9 cellular contexts compared by ENCODE assay signal in genomic region chr3:120597445-120598049, GRCh38. TPM values are rescaled to one million over a fixed set of nuclear protein-coding genes. Genes with fewer than 3 reads are reported as not detected.
A peak's percentile ranks its signal among the peaks of the same experiment; 100 is the strongest.
DNase-seq lines count a peak whose midpoint lies in the region; ATAC-seq, FAIRE-seq and TF ChIP-seq lines count a peak whose summit lies in the region.
"Had no signal": no experiment of that assay in that cellular context is flagged by ENCODE, and none has a peak within 500 bp of the region (broad histone marks: within the 10 kb centered on the region; RNA-seq: fewer than 3 reads in every experiment).

No MANE protein-coding gene starts in this region.

- peak; percentile 46 for ATAC-seq in GM19351 (IDR thresholded peaks at IDR 0.05; ENCODE audit: unreplicated experiment)
- peak; percentile 40 for ATAC-seq in HG03469 (IDR thresholded peaks at IDR 0.05; ENCODE audit: unreplicated experiment)
- no peak for ATAC-seq in GM19397 (IDR thresholded peaks at IDR 0.05; ENCODE audit: unreplicated experiment)

- H3K4me1 ChIP-seq in endothelial cell of umbilical vein (ENCODE audit: control insufficient read depth, extremely low read depth, insufficient read depth, low read length) (peaks cover 6% of the 10 kb centered on the region), stomach smooth muscle (ENCODE audit: control insufficient read depth, insufficient read depth, low read length) (peaks cover 12% of the 10 kb centered on the region)

- H2AFZ ChIP-seq in endothelial cell of umbilical vein (ENCODE audit: low read depth, low read length): no peak overlapping the region

- BruUV-seq in endothelial cell of umbilical vein (replicated peaks; lab: Mats Ljungman, UMichigan): no TSS peak

- H3K79me2 ChIP-seq in endothelial cell of umbilical vein (ENCODE audit: control insufficient read depth, insufficient read depth, low read length): peaks cover 36% of the 10 kb centered on the region

- H3K9ac ChIP-seq in endothelial cell of umbilical vein (replicated peaks; ENCODE audit: extremely low read depth, insufficient read depth, low read length) (peak overlapping the region; percentile 43), stomach smooth muscle (ENCODE audit: low read length in 2 of 2) (peak overlapping the region in 1 of 2 donors; percentile 46)

- dilution Hi-C loops in endothelial cell of umbilical vein (cut with MboI; ENCODE audit: extremely low pct_ligation_motif_present, low sequenced_read_pairs): no loop called here

- CTCF ChIA-PET in BJ (lab: Yijun Ruan, JAX) (interaction anchor here (1.4 kb wide), 1 partner anchor 39 kb away, joined by 5 read pairs; no protein-coding TSS in a partner anchor), endothelial cell of umbilical vein (lab: Charles Lee) (interaction anchor here (4.6 kb wide), 1 partner anchor 197 kb away, joined by 39 read pairs; no protein-coding TSS in a partner anchor)

- H3K4me2 ChIP-seq in endothelial cell of umbilical vein (ENCODE audit: insufficient read depth, low read length): peak overlapping the region; percentile 88

- intact Hi-C loops in endothelial cell of umbilical vein (cut with micrococcal nuclease): loop anchor here (2.0 kb wide), 1 partner anchor 81 kb away; no protein-coding TSS in a partner anchor

- H3K9me1 ChIP-seq in endothelial cell of umbilical vein (replicated peaks; ENCODE audit: control insufficient read depth, extremely low read depth, insufficient read depth, low read length): no peaks in the 10 kb centered on the region

- DNase-seq in BJ (ENCODE audit: low read depth) (no peak), endothelial cell of umbilical vein (ENCODE audit: low read depth, low spot score) (no peak), islet precursor cell (no peak), iPS-NIHi7 (ENCODE audit: extremely low spot score) (no peak)

- H3K27ac ChIP-seq in endothelial cell of umbilical vein (ENCODE audit: insufficient read depth, low read depth, low read length) (no peak overlapping the region), stomach smooth muscle (ENCODE audit: low read length) (no peak overlapping the region)

- H3K4me3 ChIP-seq in BJ (ENCODE audit: low read depth, low read length): peak overlapping the region; percentile 95; the same call in 1 of the 2 replicates
- H3K4me3 ChIP-seq in endothelial cell of umbilical vein (replicated peaks in 1 of 3; ENCODE audit: insufficient read depth in 1 of 3, low read depth in 1 of 3, low read length in 3 of 3): peak overlapping the region in 1 of 3 experiments; percentile 88
- peak overlapping the region; percentile 54 to 75 for H3K4me3 ChIP-seq in stomach smooth muscle (ENCODE audit: low read length in 2 of 2)
- H3K4me3 ChIP-seq: lung had no signal

- POLR2A ChIA-PET in BJ (lab: Charles Lee) (interaction anchor here (1.8 kb wide), 1 partner anchor 145 kb away, joined by 5 read pairs; the partner anchor contains the start of genes GTF2E1 and RABL3), endothelial cell of umbilical vein (lab: Charles Lee) (no interaction called here)

- no peaks in the 10 kb centered on the region for H4K20me1 ChIP-seq in endothelial cell of umbilical vein (replicated peaks; ENCODE audit: control insufficient read depth, extremely low read depth, insufficient read depth, low read length)

- no peaks in the 10 kb centered on the region for H3K27me3 ChIP-seq in BJ (ENCODE audit: control insufficient read depth, insufficient read depth, low read length)
- H3K27me3 ChIP-seq in endothelial cell of umbilical vein (ENCODE audit: control insufficient read depth in 2 of 2, insufficient read depth in 2 of 2, low read length in 2 of 2): no peaks in the 10 kb centered on the region
- no peaks in the 10 kb centered on the region for H3K27me3 ChIP-seq in stomach smooth muscle (ENCODE audit: control insufficient read depth in 1 of 2, insufficient read depth in 2 of 2, low read length in 2 of 2)

- TF ChIP-seq POLR2A in endothelial cell of umbilical vein (IDR thresholded peaks at IDR 0.05; ENCODE audit: low read depth, low read length): no peak

- H3K36me3 ChIP-seq in BJ (ENCODE audit: control insufficient read depth, insufficient read depth, low read length): peaks cover 4% of the 10 kb centered on the region; the same call in 1 of the 2 replicates
- peaks cover 7 to 17% of the 10 kb centered on the region in 2 experiments for H3K36me3 ChIP-seq in endothelial cell of umbilical vein (ENCODE audit: control insufficient read depth in 2 of 2, extremely low read depth in 1 of 2, insufficient read depth in 2 of 2, low read length in 2 of 2)
- H3K36me3 ChIP-seq in stomach smooth muscle (ENCODE audit: control insufficient read depth in 2 of 2, insufficient read depth in 2 of 2, low read length in 2 of 2): peaks cover 13 to 16% of the 10 kb centered on the region in 2 donors

- no peak for TF ChIP-seq CTCF in BJ (IDR thresholded peaks at IDR 0.05; ENCODE audit: insufficient read depth, low read depth, low read length)
- no peak for TF ChIP-seq CTCF in endothelial cell of umbilical vein (IDR thresholded peaks at IDR 0.05; ENCODE audit: extremely low read depth in 1 of 2, insufficient read depth in 1 of 2, low read depth in 1 of 2, low read length in 2 of 2)

- FAIRE-seq in endothelial cell of umbilical vein (lab: Jason Lieb, UNC): no peak

- H3K9me3 ChIP-seq in endothelial cell of umbilical vein (replicated peaks; ENCODE audit: control insufficient read depth, insufficient read depth, low read length): no peaks in the 10 kb centered on the region
- H3K9me3 ChIP-seq in stomach smooth muscle (ENCODE audit: control insufficient read depth in 2 of 2, low read length in 2 of 2): no peaks in the 10 kb centered on the region

TF ChIP-seq in endothelial cell of umbilical vein, 7 proteins besides CTCF, POLR2A, EP300 and RAD21:
- TF ChIP-seq FOS (IDR thresholded peaks at IDR 0.05; ENCODE audit: borderline replicate concordance, insufficient read depth, low read length) (no peak), GATA2 (IDR thresholded peaks at IDR 0.05; ENCODE audit: insufficient read depth, insufficient read length, low read depth, low read length) (no peak), JUN (IDR thresholded peaks at IDR 0.05; ENCODE audit: borderline replicate concordance, insufficient read depth, insufficient read length, low read depth) (no peak), MYC (IDR thresholded peaks at IDR 0.05; ENCODE audit: low read depth, low read length) (no peak), POLR2AphosphoS5 (IDR thresholded peaks at IDR 0.05; ENCODE audit: insufficient read depth, low read depth, low read length) (no peak), EZH2 (IDR thresholded peaks at IDR 0.05; ENCODE audit: borderline replicate concordance, low read depth, low read length, severe bottlenecking) (no peak)
- TF ChIP-seq, protein P1, sequence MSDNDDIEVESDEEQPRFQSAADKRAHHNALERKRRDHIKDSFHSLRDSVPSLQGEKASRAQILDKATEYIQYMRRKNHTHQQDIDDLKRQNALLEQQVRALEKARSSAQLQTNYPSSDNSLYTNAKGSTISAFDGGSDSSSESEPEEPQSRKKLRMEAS (IDR thresholded peaks at IDR 0.05; ENCODE audit: insufficient read depth, insufficient read length): no peak

RNA-seq across cellular contexts. Expression of gene NDUFB4, which starts 1.4 kb away (rescaled TPM):
- polyA plus RNA-seq in BJ (2011; rRNA removed): 94.3 and 137 TPM in 2 replicates
- 180 and 378 TPM in 2 replicates for polyA minus RNA-seq in BJ (2011; rRNA and poly(A)+ RNA removed)
- 140 TPM in 2 replicates for total RNA-seq in endothelial cell of umbilical vein
- polyA plus RNA-seq in endothelial cell of umbilical vein: 191 and 210 TPM in 2 replicates
- polyA plus RNA-seq in endothelial cell of umbilical vein (2011; cell fraction: cytosol; rRNA removed): 343 and 356 TPM in 2 replicates
- 127 and 147 TPM in 2 replicates for polyA plus RNA-seq in endothelial cell of umbilical vein (2011; cell fraction: nucleus; rRNA removed)
- 140 and 175 TPM in 2 replicates for polyA plus RNA-seq in endothelial cell of umbilical vein (2012)
- polyA minus RNA-seq in endothelial cell of umbilical vein: 82.7 and 87.0 TPM in 2 replicates
- polyA minus RNA-seq in endothelial cell of umbilical vein (2011; cell fraction: cytosol; rRNA and poly(A)+ RNA removed): 186 TPM
- 38.2 and 42.2 TPM in 2 replicates for polyA minus RNA-seq in endothelial cell of umbilical vein (2011; cell fraction: nucleus; rRNA and poly(A)+ RNA removed)
